2 cellular contexts compared by ENCODE assay signal in genomic region chr5:98779264-98779877, GRCh38.
TF ChIP-seq lines count a peak whose summit lies in the region.

No MANE protein-coding gene starts in this region.

TF ChIP-seq in SK-N-SH, 30 proteins besides CTCF, POLR2A, EP300 and RAD21 (continued from another document):
- TF ChIP-seq NRF1 (IDR thresholded peaks at IDR 0.05; ENCODE audit: low read depth, low read length) = no peak
- TF ChIP-seq FOSL2 (IDR thresholded peaks at IDR 0.05; ENCODE audit: borderline replicate concordance, low read depth) = no peak
- no peak for TF ChIP-seq FOXJ3 (CRISPR knock-in tag; IDR thresholded peaks at IDR 0.05)
- no peak for TF ChIP-seq ZBTB33 (IDR thresholded peaks at IDR 0.05; ENCODE audit: borderline replicate concordance, low read depth)
- no peak for TF ChIP-seq CHD2 (IDR thresholded peaks at IDR 0.05; ENCODE audit: low read length, partially characterized antibody)
- TF ChIP-seq MAX (IDR thresholded peaks at IDR 0.05; ENCODE audit: low read depth) = no peak
- no peak for TF ChIP-seq MEF2A (IDR thresholded peaks at IDR 0.05; ENCODE audit: borderline replicate concordance, low read depth)
- TF ChIP-seq RXRA (IDR thresholded peaks at IDR 0.05; ENCODE audit: borderline replicate concordance, low read depth) = no peak
- TF ChIP-seq REST (IDR thresholded peaks at IDR 0.05; ENCODE audit: low read depth, low read length) = no peak
- no peak for TF ChIP-seq EZH2phosphoT487 (IDR thresholded peaks at IDR 0.05; ENCODE audit: borderline replicate concordance, low read depth)
- TF ChIP-seq USF1 (IDR thresholded peaks at IDR 0.05; ENCODE audit: borderline replicate concordance, low read depth) = no peak
- TF ChIP-seq USF2 (IDR thresholded peaks at IDR 0.05; ENCODE audit: borderline replicate concordance, low read depth, low read length) = no peak
- TF ChIP-seq TAF1 (IDR thresholded peaks at IDR 0.05; ENCODE audit: borderline replicate concordance, low read depth, low read length) = no peak
- TF ChIP-seq SIN3A (IDR thresholded peaks at IDR 0.05; ENCODE audit: borderline replicate concordance, low read depth, low read length) = no peak

TF ChIP-seq in SK-N-SH treated with all-trans-retinoic acid at 6 μM for 48 hours, 23 proteins besides CTCF, POLR2A, EP300 and RAD21 (continued from another document):
- TF ChIP-seq CSRNP3 (CRISPR knock-in tag; IDR thresholded peaks at IDR 0.05) = no peak
- no peak for TF ChIP-seq ISL1 (CRISPR knock-in tag; IDR thresholded peaks at IDR 0.05)
- TF ChIP-seq ZNF8 (CRISPR knock-in tag; IDR thresholded peaks at IDR 0.05) = no peak
- no peak for TF ChIP-seq PATZ1 (CRISPR knock-in tag; IDR thresholded peaks at IDR 0.05; ENCODE audit: borderline replicate concordance)
- TF ChIP-seq ZC3H10 (CRISPR knock-in tag; IDR thresholded peaks at IDR 0.05) = no peak
- TF ChIP-seq ZNF565 (CRISPR knock-in tag; conservative IDR thresholded peaks at IDR 0.05; ENCODE audit: low read depth) = no peak
- no peak for TF ChIP-seq CSDC2 (CRISPR knock-in tag; IDR thresholded peaks at IDR 0.05)
- no peak for TF ChIP-seq SNAI2 (CRISPR knock-in tag; IDR thresholded peaks at IDR 0.05)
- TF ChIP-seq GLIS3 (CRISPR knock-in tag; IDR thresholded peaks at IDR 0.05) = no peak
